ENCODE assay signal across 20 cellular contexts in genomic region chr3:196772897-196773296, GRCh38. TPM values are rescaled to one million over a fixed set of nuclear protein-coding genes. Genes with fewer than 3 reads are reported as not detected.
DNase-seq lines count a peak whose midpoint lies in the region; ATAC-seq lines count a peak whose summit lies in the region.
"Had no signal": no experiment of that assay in that cellular context is flagged by ENCODE, and none has a peak within 500 bp of the region (broad histone marks: within the 10 kb centered on the region; RNA-seq: fewer than 3 reads in every experiment).

No MANE protein-coding gene starts in this region.

- no peak for ATAC-seq in HG03439 (IDR thresholded peaks at IDR 0.05; ENCODE audit: unreplicated experiment)

- H3K27ac Mint-ChIP-seq in activated T-cell treated with anti-CD3 and anti-CD28 coated beads, Interleukin-2, amount 50 U/mL, for 24 hours = peak overlapping the region; percentile 28
- H3K27ac Mint-ChIP-seq: activated T-helper 2 cell treated with anti-CD3 and anti-CD28 coated beads, Interferon-gamma antibody, Interleukin-2, Interleukin-4, amounts not matched to agents 10 μg/mL and 5 μg/mL and 100 μg/mL, durations not matched to agents 14 hours and 24 hours and 36 hours; type B pancreatic cell had no signal

- peaks cover 66% of the 10 kb centered on the region for H3K4me1 Mint-ChIP-seq in activated T-cell treated with anti-CD3 and anti-CD28 coated beads, Interleukin-2, amount 50 U/mL, for 24 hours (ENCODE audit: low read depth)

- no peak overlapping the region for H3K4me3 Mint-ChIP-seq in activated T-cell treated with anti-CD3 and anti-CD28 coated beads, Interleukin-2, amount 50 U/mL, for 24 hours
- H3K4me3 Mint-ChIP-seq: type B pancreatic cell had no signal

- no peak for DNase-seq in activated T-cell treated with anti-CD3 and anti-CD28 coated beads, Interleukin-2, amount 50 U/mL, for 24 hours
- DNase-seq in activated T-cell treated with anti-CD3 and anti-CD28 coated beads, Interleukin-2, amount 50 U/mL, for 1 hour = no peak
- peak in 11 of 61 donors; percentile 2 to 48 (median 17) for DNase-seq in caudate nucleus (lab: John Stamatoyannopoulos, UW)
- peak; percentile 80 for DNase-seq in midbrain (lab: John Stamatoyannopoulos, UW)
- DNase-seq in activated CD8-positive, alpha-beta memory T cell treated with anti-CD3 and anti-CD28 coated beads for 24 hours = no peak
- DNase-seq in NAMALWA (ENCODE audit: low spot score) = no peak
- DNase-seq: 8988T; activated CD4-positive, alpha-beta T cell treated with anti-CD3 and anti-CD28 coated beads for 1 hour; BE2C; brain microvascular endothelial cell; dermis blood vessel endothelial cell; GOT3; NCI-H2171 treated with DMSO at 0.1 percent for 48 hours; ovary; stimulated activated CD4-positive, alpha-beta T cell treated with anti-CD3 and anti-CD28 coated beads, Interleukin-1b, Interleukin-23, amount 100 ng/mL, for 48 hours; stimulated activated naive CD4-positive, alpha-beta T cell treated with Interleukin-2 at 50 U/mL for 16 hours had no signal

- no peaks in the 10 kb centered on the region for H3K9me3 Mint-ChIP-seq in activated T-cell treated with anti-CD3 and anti-CD28 coated beads, Interleukin-2, amount 50 U/mL, for 24 hours
- H3K9me3 Mint-ChIP-seq: activated T-helper 2 cell treated with anti-CD3 and anti-CD28 coated beads, Interferon-gamma antibody, Interleukin-2, Interleukin-4, amounts not matched to agents 10 μg/mL and 5 μg/mL and 100 μg/mL, durations not matched to agents 14 hours and 24 hours and 36 hours had no signal

- H3K27me3 Mint-ChIP-seq in activated T-cell treated with anti-CD3 and anti-CD28 coated beads, Interleukin-2, amount 50 U/mL, for 24 hours = no peaks in the 10 kb centered on the region
- H3K27me3 Mint-ChIP-seq: type B pancreatic cell had no signal

- peak overlapping the region; percentile 95 for H3K27ac ChIP-seq in caudate nucleus (ENCODE audit: low read depth, low read length)
- peak overlapping the region; percentile 96 for H3K27ac ChIP-seq in temporal lobe (ENCODE audit: low read depth, low read length)
- H3K27ac ChIP-seq: brain microvascular endothelial cell, ovary had no signal

- peaks cover 41% of the 10 kb centered on the region for H3K36me3 Mint-ChIP-seq in activated T-cell treated with anti-CD3 and anti-CD28 coated beads, Interleukin-2, amount 50 U/mL, for 24 hours (ENCODE audit: low read depth)

RNA-seq across cellular contexts. Expression of gene PAK2, which starts 33.2 kb away (rescaled TPM):
- 61.0 TPM for total RNA-seq in temporal lobe
